In the genomic region with DNA sequence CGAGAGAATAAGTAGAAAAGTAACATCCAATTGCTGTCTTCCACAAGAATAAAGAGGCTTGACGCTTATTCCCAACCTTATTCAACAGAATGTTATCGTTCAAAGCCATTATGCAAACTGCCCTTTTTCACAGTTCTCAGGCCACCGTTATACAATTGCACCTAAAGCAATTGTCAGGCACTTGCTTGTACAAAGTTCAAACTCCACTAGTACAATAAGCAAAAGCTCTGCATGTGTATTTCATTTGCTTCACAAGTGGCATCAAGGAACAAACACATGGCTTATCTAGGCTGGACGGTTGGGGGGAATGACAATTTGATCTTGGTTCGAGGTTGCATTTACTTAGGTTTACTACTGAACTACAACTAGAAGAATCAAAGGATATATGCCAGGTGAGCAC, we compare ENCODE assay signal across 24 cellular contexts.
DNase-seq lines count a peak whose midpoint lies in the region; ATAC-seq, FAIRE-seq and TF ChIP-seq lines count a peak whose summit lies in the region.
"Had no signal": no experiment of that assay in that cellular context is flagged by ENCODE, and none has a peak within 500 bp of the region (broad histone marks: within the 10 kb centered on the region; RNA-seq: fewer than 3 reads in every experiment).

No MANE protein-coding gene starts in this region.

- DNase-seq in GM23338 (ENCODE audit: low spot score) (no peak), hepatocyte (ENCODE audit: low spot score) (peak; percentile 11), neural crest cell (ENCODE audit: low read depth, low spot score) (no peak), small intestine (peak; percentile 68), foreskin fibroblast (no peak), CD1c-positive myeloid dendritic cell (ENCODE audit: extremely low spot score) (no peak), HUDEP-2 (lab: John Stamatoyannopoulos, UW; ENCODE audit: unreplicated experiment in 76 of 76) (no peak)
- DNase-seq: CD4-positive, alpha-beta T cell; CD8-positive, alpha-beta memory T cell; DMS 273 treated with DMSO at 0.1 percent for 48 hours; DMS79; EL; GDM1; H9; HFFc6 had no signal

- ATAC-seq in GM23338 = no peak
- no peak for ATAC-seq in HG02970 (IDR thresholded peaks at IDR 0.05; ENCODE audit: low FRiP score, unreplicated experiment)
- ATAC-seq: GM12878 had no signal

- H3K27me3 Mint-ChIP-seq in GM23338 (ENCODE audit: insufficient read depth, low read depth, poor library complexity) (no peaks in the 10 kb centered on the region), neural crest cell (ENCODE audit: low read depth) (no peaks in the 10 kb centered on the region)
- H3K27me3 Mint-ChIP-seq: B cell; CD4-positive, alpha-beta T cell; CD8-positive, alpha-beta memory T cell had no signal

- TF ChIP-seq CTCF in GM23338 (conservative IDR thresholded peaks at IDR 0.05; ENCODE audit: low read depth in 2 of 2) (no peak), hepatocyte (IDR thresholded peaks at IDR 0.05; ENCODE audit: poor library complexity) (no peak), neural crest cell (conservative IDR thresholded peaks at IDR 0.05) (no peak), foreskin fibroblast (IDR thresholded peaks at IDR 0.05; ENCODE audit: low read depth, low read length) (no peak)

- 0 out of 2 replicates have a peak overlapping the region, but pooled peaks have one; percentile 55 for H3K27ac Mint-ChIP-seq in GM23338
- H3K27ac Mint-ChIP-seq in neural crest cell (ENCODE audit: unreplicated experiment) = peak overlapping the region; percentile 25
- H3K27ac Mint-ChIP-seq: B cell; CD4-positive, alpha-beta T cell; CD8-positive, alpha-beta memory T cell; H9; HFFc6 had no signal

- H3K4me2 ChIP-seq in GM23338 (no peak overlapping the region), hepatocyte (no peak overlapping the region)
- H3K4me2 ChIP-seq: BLaER1 had no signal

- H3K9me3 Mint-ChIP-seq in GM23338 = no peaks in the 10 kb centered on the region
- H3K9me3 Mint-ChIP-seq in neural crest cell = peaks cover 2% of the 10 kb centered on the region
- H3K9me3 Mint-ChIP-seq: CD8-positive, alpha-beta memory T cell; H9; HFFc6 had no signal

- no peaks in the 10 kb centered on the region for H3F3A ChIP-seq in GM23338 (replicated peaks; ENCODE audit: low read depth)

- H3K4me1 ChIP-seq in GM23338 (ENCODE audit: insufficient read depth) (0 out of 2 replicates have a peak, but pooled peaks cover 2% of the 10 kb centered on the region), hepatocyte (ENCODE audit: insufficient read depth) (no peaks in the 10 kb centered on the region), small intestine (ENCODE audit: control insufficient read depth in 2 of 2, insufficient read depth in 1 of 2, low read depth in 1 of 2, low read length in 1 of 2) (no peaks in the 10 kb centered on the region)
- H3K4me1 ChIP-seq: BLaER1 had no signal

- WGBS in hepatocyte (ENCODE audit: low lambda C conversion rate, missing lambda C conversion rate) = 54% methylated on average over 6 of the region's 6 CpGs
- WGBS in small intestine, 3 donors = 12 to 65% (median 24%) methylated on average over 6 of the region's 6 CpGs

- H3K36me3 ChIP-seq in GM23338 (ENCODE audit: insufficient read depth) (no peaks in the 10 kb centered on the region), hepatocyte (replicated peaks; ENCODE audit: insufficient read depth, low read depth) (no peaks in the 10 kb centered on the region), small intestine (ENCODE audit: control insufficient read depth in 2 of 2, insufficient read depth in 2 of 2, low read length in 2 of 2) (no peaks in the 10 kb centered on the region)
- H3K36me3 ChIP-seq: BLaER1 had no signal

- H3K27ac ChIP-seq in GM23338 (ENCODE audit: low read depth) (no peak overlapping the region), hepatocyte (no peak overlapping the region), small intestine (ENCODE audit: low read depth in 1 of 2, low read length in 1 of 2) (no peak overlapping the region)
- H3K27ac ChIP-seq: 22Rv1, BLaER1, C4-2B had no signal

- FAIRE-seq in small intestine (lab: Jason Lieb, UNC) = no peak
- FAIRE-seq: A204.1, D721Med, GM12878, H1 had no signal

- H3K4me3 Mint-ChIP-seq in GM23338 = no peak overlapping the region
- H3K4me3 Mint-ChIP-seq in neural crest cell = no peak overlapping the region
- H3K4me3 Mint-ChIP-seq: B cell; CD4-positive, alpha-beta T cell; CD8-positive, alpha-beta memory T cell; H9; HFFc6 had no signal

- H4K20me1 ChIP-seq in GM23338 (replicated peaks; ENCODE audit: insufficient read depth) (no peaks in the 10 kb centered on the region), hepatocyte (ENCODE audit: insufficient read depth, poor library complexity, severe bottlenecking) (no peaks in the 10 kb centered on the region)
- H4K20me1 ChIP-seq: BLaER1 had no signal

- H3K36me3 Mint-ChIP-seq in GM23338 (ENCODE audit: low read depth) (no peaks in the 10 kb centered on the region), neural crest cell (ENCODE audit: low read depth) (no peaks in the 10 kb centered on the region)
- H3K36me3 Mint-ChIP-seq: CD8-positive, alpha-beta memory T cell had no signal

- no peaks in the 10 kb centered on the region for H3K27me3 ChIP-seq in GM23338 (ENCODE audit: insufficient read depth)
- H3K27me3 ChIP-seq in hepatocyte = no peaks in the 10 kb centered on the region
- no peaks in the 10 kb centered on the region for H3K27me3 ChIP-seq in small intestine (ENCODE audit: control insufficient read depth in 2 of 2, insufficient read depth in 2 of 2, low read length in 2 of 2)
- H3K27me3 ChIP-seq: BLaER1 had no signal

- H3K9me2 ChIP-seq in GM23338 (ENCODE audit: insufficient read depth) = peaks cover 11% of the 10 kb centered on the region; the same call in 1 of the 2 replicates
- no peaks in the 10 kb centered on the region for H3K9me2 ChIP-seq in hepatocyte (replicated peaks; ENCODE audit: insufficient read depth)

- H2AFZ ChIP-seq in GM23338 (no peak overlapping the region), hepatocyte (no peak overlapping the region)

- H3K9me3 ChIP-seq in hepatocyte (ENCODE audit: low read depth) (no peaks in the 10 kb centered on the region), small intestine (ENCODE audit: control insufficient read depth, low read depth) (no peaks in the 10 kb centered on the region)
- H3K9me3 ChIP-seq: BLaER1 had no signal

- H3K4me1 Mint-ChIP-seq in GM23338 = peaks cover 9% of the 10 kb centered on the region; the same call in 2 of the 3 replicates
- peaks cover 11% of the 10 kb centered on the region for H3K4me1 Mint-ChIP-seq in neural crest cell
- H3K4me1 Mint-ChIP-seq: B cell; CD8-positive, alpha-beta memory T cell had no signal

- H3K79me2 ChIP-seq in GM23338 (replicated peaks; ENCODE audit: insufficient read depth) (no peaks in the 10 kb centered on the region), hepatocyte (no peaks in the 10 kb centered on the region)

- H3K4me3 ChIP-seq in GM23338 (no peak overlapping the region), hepatocyte (no peak overlapping the region), small intestine (ENCODE audit: low read depth in 1 of 2, low read length in 2 of 2) (no peak overlapping the region), foreskin fibroblast (ENCODE audit: low read depth in 1 of 2, low read length in 2 of 2) (no peak overlapping the region)
- H3K4me3 ChIP-seq: BLaER1, GM12878 had no signal

TF ChIP-seq in GM23338, 12 proteins besides CTCF, POLR2A, EP300 and RAD21 (continues in another document):
- TF ChIP-seq EZH2 (IDR thresholded peaks at IDR 0.05; ENCODE audit: low read depth, unreplicated experiment) (no peak), EZH2phosphoT487 (IDR thresholded peaks at IDR 0.05; ENCODE audit: unreplicated experiment) (no peak), CREB1 (CRISPR knock-in tag; IDR thresholded peaks at IDR 0.05; ENCODE audit: low read depth) (no peak), ZNF331 (CRISPR knock-in tag; IDR thresholded peaks at IDR 0.05; ENCODE audit: low read depth) (no peak), JUNB (IDR thresholded peaks at IDR 0.05; ENCODE audit: unreplicated experiment) (no peak), NANOG (IDR thresholded peaks at IDR 0.05; ENCODE audit: borderline replicate concordance) (no peak), STAT1 (IDR thresholded peaks at IDR 0.05; ENCODE audit: unreplicated experiment) (no peak)
- TF ChIP-seq, protein P1, sequence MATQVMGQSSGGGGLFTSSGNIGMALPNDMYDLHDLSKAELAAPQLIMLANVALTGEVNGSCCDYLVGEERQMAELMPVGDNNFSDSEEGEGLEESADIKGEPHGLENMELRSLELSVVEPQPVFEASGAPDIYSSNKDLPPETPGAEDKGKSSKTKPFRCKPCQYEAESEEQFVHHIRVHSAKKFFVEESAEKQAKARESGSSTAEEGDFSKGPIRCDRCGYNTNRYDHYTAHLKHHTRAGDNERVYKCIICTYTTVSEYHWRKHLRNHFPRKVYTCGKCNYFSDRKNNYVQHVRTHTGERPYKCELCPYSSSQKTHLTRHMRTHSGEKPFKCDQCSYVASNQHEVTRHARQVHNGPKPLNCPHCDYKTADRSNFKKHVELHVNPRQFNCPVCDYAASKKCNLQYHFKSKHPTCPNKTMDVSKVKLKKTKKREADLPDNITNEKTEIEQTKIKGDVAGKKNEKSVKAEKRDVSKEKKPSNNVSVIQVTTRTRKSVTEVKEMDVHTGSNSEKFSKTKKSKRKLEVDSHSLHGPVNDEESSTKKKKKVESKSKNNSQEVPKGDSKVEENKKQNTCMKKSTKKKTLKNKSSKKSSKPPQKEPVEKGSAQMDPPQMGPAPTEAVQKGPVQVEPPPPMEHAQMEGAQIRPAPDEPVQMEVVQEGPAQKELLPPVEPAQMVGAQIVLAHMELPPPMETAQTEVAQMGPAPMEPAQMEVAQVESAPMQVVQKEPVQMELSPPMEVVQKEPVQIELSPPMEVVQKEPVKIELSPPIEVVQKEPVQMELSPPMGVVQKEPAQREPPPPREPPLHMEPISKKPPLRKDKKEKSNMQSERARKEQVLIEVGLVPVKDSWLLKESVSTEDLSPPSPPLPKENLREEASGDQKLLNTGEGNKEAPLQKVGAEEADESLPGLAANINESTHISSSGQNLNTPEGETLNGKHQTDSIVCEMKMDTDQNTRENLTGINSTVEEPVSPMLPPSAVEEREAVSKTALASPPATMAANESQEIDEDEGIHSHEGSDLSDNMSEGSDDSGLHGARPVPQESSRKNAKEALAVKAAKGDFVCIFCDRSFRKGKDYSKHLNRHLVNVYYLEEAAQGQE (IDR thresholded peaks at IDR 0.05; ENCODE audit: unreplicated experiment) = no peak
- TF ChIP-seq, protein P2, sequence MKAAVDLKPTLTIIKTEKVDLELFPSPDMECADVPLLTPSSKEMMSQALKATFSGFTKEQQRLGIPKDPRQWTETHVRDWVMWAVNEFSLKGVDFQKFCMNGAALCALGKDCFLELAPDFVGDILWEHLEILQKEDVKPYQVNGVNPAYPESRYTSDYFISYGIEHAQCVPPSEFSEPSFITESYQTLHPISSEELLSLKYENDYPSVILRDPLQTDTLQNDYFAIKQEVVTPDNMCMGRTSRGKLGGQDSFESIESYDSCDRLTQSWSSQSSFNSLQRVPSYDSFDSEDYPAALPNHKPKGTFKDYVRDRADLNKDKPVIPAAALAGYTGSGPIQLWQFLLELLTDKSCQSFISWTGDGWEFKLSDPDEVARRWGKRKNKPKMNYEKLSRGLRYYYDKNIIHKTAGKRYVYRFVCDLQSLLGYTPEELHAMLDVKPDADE (IDR thresholded peaks at IDR 0.05) = no peak

Comparison
In these comparisons a context has a peak if more than half of its experiments do, and no peak if none do; other contexts are left out.
1. DNase-seq: peak in hepatocyte (single experiment) and small intestine (single experiment); none in GM23338 (single experiment), neural crest cell (single experiment), foreskin fibroblast (0 of 2), CD1c-positive myeloid dendritic cell (single experiment) and HUDEP-2 (0 of 76).